Comparison of ENCODE assay signal across 22 cellular contexts in the genomic region with DNA sequence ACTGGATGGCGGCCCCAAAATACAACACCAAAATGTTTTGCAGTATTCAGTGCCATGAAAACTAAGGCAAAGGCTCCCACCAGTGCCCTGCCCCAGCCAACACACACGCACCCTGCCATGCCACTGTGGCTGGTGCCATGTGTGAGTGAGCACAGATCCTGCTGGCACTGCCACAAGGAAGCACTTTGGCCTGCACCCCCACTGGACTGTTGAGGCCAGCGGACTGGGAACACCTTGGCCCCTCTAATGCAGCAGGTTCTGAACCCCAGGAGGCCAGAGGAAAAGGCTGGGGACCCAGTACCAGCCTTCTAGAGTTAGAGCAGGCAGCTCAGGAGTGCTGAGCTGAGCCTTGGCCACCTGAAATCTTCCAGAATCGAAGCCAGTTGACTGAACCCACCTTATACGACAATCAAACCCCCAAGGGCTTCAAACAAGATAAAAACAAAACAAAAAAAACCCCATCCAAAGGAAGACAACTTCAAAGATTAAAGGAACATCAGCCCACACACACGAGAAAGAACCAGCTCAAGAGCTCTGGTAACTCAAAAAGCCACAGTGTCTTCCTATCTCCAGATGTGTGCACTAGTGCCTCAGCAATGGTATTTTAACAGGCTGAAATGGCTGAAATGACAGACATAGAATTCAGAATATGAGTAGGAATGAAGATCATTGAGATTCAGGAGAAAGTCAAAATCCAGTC. TPM values are rescaled to one million over a fixed set of nuclear protein-coding genes. Genes with fewer than 3 reads are reported as not detected.
A peak's percentile ranks its signal among the peaks of the same experiment; 100 is the strongest.
DNase-seq lines count a peak whose midpoint lies in the region; ATAC-seq and TF ChIP-seq lines count a peak whose summit lies in the region.
"Had no signal": no experiment of that assay in that cellular context is flagged by ENCODE, and none has a peak within 500 bp of the region (broad histone marks: within the 10 kb centered on the region; RNA-seq: fewer than 3 reads in every experiment).

No MANE protein-coding gene starts in this region.

- 86% methylated on average over 6 of the region's 6 CpGs for WGBS in mesenchymal stem cell

- H3K9me3 Mint-ChIP-seq in CD8-positive, alpha-beta T cell: peaks cover 1% of the 10 kb centered on the region
- no peaks in the 10 kb centered on the region for H3K9me3 Mint-ChIP-seq in activated CD8-positive, alpha-beta T cell treated with anti-CD3 and anti-CD28 coated beads, Interleukin-2, amount 10 ng/mL, durations not matched to agents 7 days and 5 days (ENCODE audit: insufficient read depth)
- H3K9me3 Mint-ChIP-seq: naive B cell had no signal

- H3K79me2 ChIP-seq in ACC112 (ENCODE audit: control insufficient read depth, insufficient read depth, low read length, unreplicated experiment): peaks cover 4% of the 10 kb centered on the region

- no peak overlapping the region for H3K9ac ChIP-seq in mesenchymal stem cell (ENCODE audit: low read length)

- H3K4me1 ChIP-seq in ACC112 (ENCODE audit: control insufficient read depth, insufficient read depth, low read length, unreplicated experiment): peaks cover 11% of the 10 kb centered on the region
- H3K4me1 ChIP-seq in CD8-positive, alpha-beta T cell (ENCODE audit: insufficient read depth, low read length): peaks cover 16% of the 10 kb centered on the region
- no peaks in the 10 kb centered on the region for H3K4me1 ChIP-seq in mesenchymal stem cell (ENCODE audit: control insufficient read depth, insufficient read depth, low read depth, low read length)
- H3K4me1 ChIP-seq in ascending aorta: no peaks in the 10 kb centered on the region
- H3K4me1 ChIP-seq: gastrocnemius medialis had no signal

- TF ChIP-seq CTCF in CD8-positive, alpha-beta T cell (IDR thresholded peaks at IDR 0.05): no peak
- no peak for TF ChIP-seq CTCF in ascending aorta (IDR thresholded peaks at IDR 0.05)

- peak; percentile 71 for ATAC-seq in CD8-positive, alpha-beta T cell
- ATAC-seq in activated CD8-positive, alpha-beta T cell treated with anti-CD3 and anti-CD28 coated beads, Interleukin-2, amount 10 ng/mL, durations not matched to agents 7 days and 5 days: no peak
- ATAC-seq in GM19328 (IDR thresholded peaks at IDR 0.05; ENCODE audit: unreplicated experiment): no peak
- no peak for ATAC-seq in HG03097 (IDR thresholded peaks at IDR 0.05; ENCODE audit: low FRiP score, unreplicated experiment)
- ATAC-seq: esophagus mucosa, gastrocnemius medialis, sciatic nerve had no signal

- H3K18ac ChIP-seq in mesenchymal stem cell (ENCODE audit: low read depth in 1 of 2, low read length in 2 of 2): no peak overlapping the region

- H3K27ac Mint-ChIP-seq in CD8-positive, alpha-beta T cell: peak overlapping the region; percentile 68
- H3K27ac Mint-ChIP-seq in activated CD8-positive, alpha-beta T cell treated with anti-CD3 and anti-CD28 coated beads, Interleukin-2, amount 10 ng/mL, durations not matched to agents 7 days and 5 days: peak overlapping the region; percentile 10

- H2BK12ac ChIP-seq in mesenchymal stem cell (ENCODE audit: low read length in 2 of 2): no peak overlapping the region

- no peak overlapping the region for H2AFZ ChIP-seq in ACC112 (ENCODE audit: low read length, unreplicated experiment)
- H2AFZ ChIP-seq in mesenchymal stem cell (ENCODE audit: low read depth, low read length): no peak overlapping the region

- no peak overlapping the region for H3K23ac ChIP-seq in mesenchymal stem cell (ENCODE audit: low read length in 2 of 2)

- H2BK15ac ChIP-seq in mesenchymal stem cell (ENCODE audit: low read depth, poor library complexity, severe bottlenecking): no peak overlapping the region

- H3K4me3 ChIP-seq in ACC112 (ENCODE audit: low read depth, low read length): no peak overlapping the region
- H3K4me3 ChIP-seq in CD8-positive, alpha-beta T cell (ENCODE audit: low read depth, low read length): no peak overlapping the region
- no peak overlapping the region for H3K4me3 ChIP-seq in mesenchymal stem cell (ENCODE audit: insufficient read depth in 1 of 2, low read depth in 1 of 2, low read length in 2 of 2)
- H3K4me3 ChIP-seq in ascending aorta: no peak overlapping the region
- H3K4me3 ChIP-seq: gastrocnemius medialis, thoracic aorta had no signal

- intact Hi-C loops in CD8-positive, alpha-beta T cell (cut with DNase I, micrococcal nuclease): no loop called here
- intact Hi-C loops in ascending aorta (cut with DNase I): no loop called here

- peak overlapping the region; percentile 67 for H4K91ac ChIP-seq in mesenchymal stem cell (ENCODE audit: low read length)

- POLR2A ChIA-PET in CD8-positive, alpha-beta T cell (lab: Charles Lee): interaction anchor here (1.0 to 1.2 kb wide), 2 partner anchors 14 to 19 kb away, joined by 4 read pairs; no protein-coding TSS in a partner anchor
- POLR2A ChIA-PET in activated CD8-positive, alpha-beta T cell treated with anti-CD3 and anti-CD28 coated beads, Interleukin-2, amount 10 ng/mL, durations not matched to agents 7 days and 5 days (lab: Charles Lee): no interaction called here

- H3K79me1 ChIP-seq in mesenchymal stem cell (replicated peaks; ENCODE audit: low read length, poor library complexity, severe bottlenecking): no peaks in the 10 kb centered on the region

- peaks cover 46% of the 10 kb centered on the region for H3K4me1 Mint-ChIP-seq in CD8-positive, alpha-beta T cell (ENCODE audit: low read depth)
- peaks cover 14% of the 10 kb centered on the region for H3K4me1 Mint-ChIP-seq in activated CD8-positive, alpha-beta T cell treated with anti-CD3 and anti-CD28 coated beads, Interleukin-2, amount 10 ng/mL, durations not matched to agents 7 days and 5 days (ENCODE audit: low read depth)

- H3K9me3 ChIP-seq in CD8-positive, alpha-beta T cell (ENCODE audit: low read length): no peaks in the 10 kb centered on the region
- H3K9me3 ChIP-seq in mesenchymal stem cell (ENCODE audit: control insufficient read depth, low read length) (no peaks in the 10 kb centered on the region), ascending aorta (peaks cover 0 to 8% of the 10 kb centered on the region in 2 donors)
- H3K9me3 ChIP-seq: gastrocnemius medialis, thoracic aorta had no signal

- no peak overlapping the region for H2AK5ac ChIP-seq in mesenchymal stem cell (ENCODE audit: low read length, severe bottlenecking)

- no peak overlapping the region for H2BK120ac ChIP-seq in mesenchymal stem cell (ENCODE audit: low read depth, low read length)

- H3K14ac ChIP-seq in mesenchymal stem cell (ENCODE audit: low read length in 2 of 2): peak overlapping the region in 1 of 2 experiments; percentile 13

- CTCF ChIA-PET in CD8-positive, alpha-beta T cell (lab: Charles Lee): no interaction called here
- CTCF ChIA-PET in activated CD8-positive, alpha-beta T cell treated with anti-CD3 and anti-CD28 coated beads, Interleukin-2, amount 10 ng/mL, durations not matched to agents 7 days and 5 days (lab: Charles Lee): interaction anchor here (0.6 to 0.8 kb wide), 2 partner anchors 8 to 215 kb away, joined by 3 read pairs; no protein-coding TSS in a partner anchor

- H3K27ac ChIP-seq in ACC112 (ENCODE audit: low read depth, low read length): peak overlapping the region; percentile 11; the same call in 1 of the 2 replicates
- H3K27ac ChIP-seq in CD8-positive, alpha-beta T cell (ENCODE audit: low read depth, low read length): no peak overlapping the region
- H3K27ac ChIP-seq in mesenchymal stem cell (ENCODE audit: low read length, poor library complexity, severe bottlenecking): no peak overlapping the region
- no peak overlapping the region for H3K27ac ChIP-seq in substantia nigra (ENCODE audit: low read depth, low read length, poor library complexity, severe bottlenecking)
- H3K27ac ChIP-seq in ascending aorta: no peak overlapping the region
- H3K27ac ChIP-seq: gastrocnemius medialis, thoracic aorta, WERI-Rb-1 had no signal

- H3K4ac ChIP-seq in mesenchymal stem cell (ENCODE audit: low read depth in 1 of 2, low read length in 2 of 2): no peak overlapping the region

- no peak overlapping the region for H3K4me2 ChIP-seq in mesenchymal stem cell (ENCODE audit: low read length, poor library complexity, severe bottlenecking)

- H2BK5ac ChIP-seq in mesenchymal stem cell (ENCODE audit: low read depth, low read length, poor library complexity, severe bottlenecking): no peak overlapping the region

- H3K27me3 ChIP-seq in ACC112 (ENCODE audit: insufficient read depth, low read length) (no peaks in the 10 kb centered on the region), mesenchymal stem cell (ENCODE audit: control insufficient read depth in 1 of 2, insufficient read depth in 1 of 2, low read length in 2 of 2) (no peaks in the 10 kb centered on the region), ascending aorta (no peaks in the 10 kb centered on the region)
- H3K27me3 ChIP-seq in CD8-positive, alpha-beta T cell (ENCODE audit: insufficient read depth, low read length): no peaks in the 10 kb centered on the region
- H3K27me3 ChIP-seq: gastrocnemius medialis had no signal

- no peak overlapping the region for H3K4me3 Mint-ChIP-seq in CD8-positive, alpha-beta T cell
- H3K4me3 Mint-ChIP-seq in activated CD8-positive, alpha-beta T cell treated with anti-CD3 and anti-CD28 coated beads, Interleukin-2, amount 10 ng/mL, durations not matched to agents 7 days and 5 days: no peak overlapping the region
- H3K4me3 Mint-ChIP-seq: naive B cell had no signal

- H3K36me3 ChIP-seq in ACC112 (ENCODE audit: insufficient read depth, low read length) (peaks cover 31% of the 10 kb centered on the region), mesenchymal stem cell (ENCODE audit: control insufficient read depth in 1 of 2, insufficient read depth in 2 of 2, low read depth in 1 of 2, low read length in 2 of 2) (peaks cover 0 to 39% of the 10 kb centered on the region in 2 experiments), ascending aorta (peaks cover 33 to 49% of the 10 kb centered on the region in 2 donors)
- peaks cover 27% of the 10 kb centered on the region for H3K36me3 ChIP-seq in CD8-positive, alpha-beta T cell (ENCODE audit: insufficient read depth, low read length)
- H3K36me3 ChIP-seq: gastrocnemius medialis, WERI-Rb-1 had no signal

- H3K36me3 Mint-ChIP-seq in CD8-positive, alpha-beta T cell: peaks cover 68% of the 10 kb centered on the region
- peaks cover 45% of the 10 kb centered on the region for H3K36me3 Mint-ChIP-seq in activated CD8-positive, alpha-beta T cell treated with anti-CD3 and anti-CD28 coated beads, Interleukin-2, amount 10 ng/mL, durations not matched to agents 7 days and 5 days (ENCODE audit: low read depth)

- DNase-seq in CD8-positive, alpha-beta T cell: no peak
- no peak for DNase-seq in activated CD8-positive, alpha-beta T cell treated with anti-CD3 and anti-CD28 coated beads, Interleukin-2, amount 10 ng/mL, durations not matched to agents 7 days and 5 days
- DNase-seq in mesenchymal stem cell (no peak), substantia nigra (lab: John Stamatoyannopoulos, UW) (no peak), ascending aorta (ENCODE audit: low spot score in 2 of 2) (no peak)
- DNase-seq: COR-L47; effector CD8-positive, alpha-beta T cell; gastrocnemius medialis; naive B cell; NCI-H1417 treated with DMSO at 0.1 percent for 48 hours; NCI-H510A treated with DMSO at 0.1 percent for 48 hours; NK-92 treated with Interleukin-12 subunit alpha and Interleukin-12 subunit beta, amount 100 ng/mL, for 24 hours; posterior cingulate gyrus; stimulated activated CD4-positive, alpha-beta T cell treated with anti-CD3 and anti-CD28 coated beads, Interleukin-15, amount 100 ng/mL, for 24 hours; T-helper 2 cell; WERI-Rb-1 had no signal

- H4K8ac ChIP-seq in mesenchymal stem cell (ENCODE audit: low read length): no peak overlapping the region

- no peaks in the 10 kb centered on the region for H3K27me3 Mint-ChIP-seq in CD8-positive, alpha-beta T cell (ENCODE audit: low read depth)
- no peaks in the 10 kb centered on the region for H3K27me3 Mint-ChIP-seq in activated CD8-positive, alpha-beta T cell treated with anti-CD3 and anti-CD28 coated beads, Interleukin-2, amount 10 ng/mL, durations not matched to agents 7 days and 5 days (ENCODE audit: low read depth)
- H3K27me3 Mint-ChIP-seq: naive B cell had no signal

RNA-seq across cellular contexts. Expression of a gene that starts 21.5 kb away (rescaled TPM):
- 100 to 1,000 TPM; 231 to 241 TPM for total RNA-seq in CD8-positive, alpha-beta T cell
- 10 to 100 TPM; 44.5 to 46.1 TPM for total RNA-seq in activated CD8-positive, alpha-beta T cell treated with anti-CD3 and anti-CD28 coated beads, Interleukin-2, amount 10 ng/mL, durations not matched to agents 7 days and 5 days
- polyA plus RNA-seq in mesenchymal stem cell (2013, experiment 1 of 2): 27.0 TPM
- polyA plus RNA-seq in mesenchymal stem cell (2013, experiment 2 of 2): 25.3 TPM
- total RNA-seq in ascending aorta: 67.7 TPM
